In genomic region chr2:239830718-239831271, GRCh38 we compare ENCODE assay signal across 16 cellular contexts.
DNase-seq lines count a peak whose midpoint lies in the region; ATAC-seq and TF ChIP-seq lines count a peak whose summit lies in the region.
"Had no signal": no experiment of that assay in that cellular context is flagged by ENCODE, and none has a peak within 500 bp of the region (broad histone marks: within the 10 kb centered on the region; RNA-seq: fewer than 3 reads in every experiment).

No MANE protein-coding gene starts in this region.

- intact Hi-C loops in right cardiac atrium (cut with DNase I) = no loop called here
- intact Hi-C loops in posterior vena cava (cut with DNase I) = no loop called here

- TF ChIP-seq POLR2A in Peyer's patch (IDR thresholded peaks at IDR 0.05) = no peak

- no peaks in the 10 kb centered on the region for H3K9me3 ChIP-seq in Peyer's patch
- H3K9me3 ChIP-seq in right cardiac atrium (ENCODE audit: control insufficient read depth, low read length) = no peaks in the 10 kb centered on the region
- H3K9me3 ChIP-seq: adrenal gland, MG63 had no signal

- ATAC-seq in right cardiac atrium = peak; percentile 7 to 34
- no peak for ATAC-seq in HG02588 (IDR thresholded peaks at IDR 0.05; ENCODE audit: unreplicated experiment)
- no peak for ATAC-seq in HG02884 (IDR thresholded peaks at IDR 0.05; ENCODE audit: unreplicated experiment)

- H3K36me3 ChIP-seq in H7 (replicated peaks; ENCODE audit: control insufficient read depth, insufficient read depth, low read length) = no peaks in the 10 kb centered on the region
- no peaks in the 10 kb centered on the region for H3K36me3 ChIP-seq in Peyer's patch
- H3K36me3 ChIP-seq: adrenal gland, MG63 had no signal

- 43% methylated on average over 6 of the region's 6 CpGs for WGBS in right cardiac atrium

- DNase-seq in H7 (peak; percentile 24), Peyer's patch (peak in 2 of 3 donors; percentile 10 to 40), right cardiac atrium (no peak), posterior vena cava (ENCODE audit: low spot score) (peak; percentile 72), NCI-H2107 (lab: John Stamatoyannopoulos, UW) (no peak)
- DNase-seq: activated CD4-positive, alpha-beta T cell treated with anti-CD3 and anti-CD28 coated beads for 4 hours; GF-D8; GOT3; MG63; NCI-H1694 treated with DMSO at 0.1 percent for 48 hours; NCI-H446 treated with DMSO at 0.1 percent for 48 hours; SHP77; stimulated activated CD4-positive, alpha-beta T cell treated with anti-CD3 and anti-CD28 coated beads, Interleukin-1b, Interleukin-23, amount 100 ng/mL, for 48 hours had no signal

- H3K27me3 ChIP-seq in H7 (ENCODE audit: control insufficient read depth, insufficient read depth, low read length) (no peaks in the 10 kb centered on the region), Peyer's patch (no peaks in the 10 kb centered on the region), right cardiac atrium (ENCODE audit: control insufficient read depth, insufficient read depth) (no peaks in the 10 kb centered on the region)
- H3K27me3 ChIP-seq: adrenal gland, MG63 had no signal

- H3K4me3 ChIP-seq in H7 (ENCODE audit: insufficient read depth, low read depth, low read length) (no peak overlapping the region), Peyer's patch (no peak overlapping the region), right cardiac atrium (ENCODE audit: low read length) (no peak overlapping the region)
- H3K4me3 ChIP-seq: adrenal gland, MG63 had no signal

- TF ChIP-seq CTCF in Peyer's patch (IDR thresholded peaks at IDR 0.05) = no peak

- H3K27ac ChIP-seq in Peyer's patch = no peak overlapping the region
- no peak overlapping the region for H3K27ac ChIP-seq in right cardiac atrium (ENCODE audit: low read length)
- H3K27ac ChIP-seq: adrenal gland had no signal

- H3K4me1 ChIP-seq in Peyer's patch (peaks cover 0 to 6% (median 0%) of the 10 kb centered on the region in 4 donors), right cardiac atrium (ENCODE audit: control insufficient read depth, insufficient read depth, low read length) (no peaks in the 10 kb centered on the region)
- H3K4me1 ChIP-seq: adrenal gland had no signal

Comparison
In these comparisons a context has a peak if more than half of its experiments do, and no peak if none do; other contexts are left out.
1. DNase-seq: peak in H7 (single experiment), Peyer's patch (2 of 3) and posterior vena cava (single experiment); none in right cardiac atrium (0 of 3) and NCI-H2107 (single experiment).
2. ATAC-seq: peak in right cardiac atrium (2 of 2); none in HG02588 (single experiment) and HG02884 (single experiment).